In genomic region chr14:36091096-36091495, GRCh38 we compare ENCODE assay signal across 1 cellular context.
TF ChIP-seq lines count a peak whose summit lies in the region.

No MANE protein-coding gene starts in this region.

TF ChIP-seq in HepG2, 621 proteins besides CTCF, POLR2A, EP300 and RAD21 (continued from another document and continues in another):
- no peak for TF ChIP-seq PRDM15 (CRISPR knock-in tag; IDR thresholded peaks at IDR 0.05)
- 0 out of 2 replicates have a peak, but pooled peaks have one; percentile 68 for TF ChIP-seq RELA (CRISPR knock-in tag; IDR thresholded peaks at IDR 0.05)
- TF ChIP-seq CENPX (CRISPR knock-in tag; IDR thresholded peaks at IDR 0.05), result no peak
- TF ChIP-seq MEIS1 (CRISPR knock-in tag; IDR thresholded peaks at IDR 0.05; ENCODE audit: borderline replicate concordance), result 0 out of 2 replicates have a peak, but pooled peaks have one; percentile 37
- TF ChIP-seq HOXD1 (CRISPR knock-in tag; IDR thresholded peaks at IDR 0.05), result no peak
- TF ChIP-seq ZNF318 (CRISPR knock-in tag; IDR thresholded peaks at IDR 0.05), result no peak
- TF ChIP-seq TSC22D2 (CRISPR knock-in tag; IDR thresholded peaks at IDR 0.05; ENCODE audit: borderline replicate concordance), result no peak
- peak; percentile 75 for TF ChIP-seq MED1 (CRISPR knock-in tag; IDR thresholded peaks at IDR 0.05)
- TF ChIP-seq E2F5 (CRISPR knock-in tag; conservative IDR thresholded peaks at IDR 0.05), result no peak
- no peak for TF ChIP-seq RCOR2 (CRISPR knock-in tag; IDR thresholded peaks at IDR 0.05)
- no peak for TF ChIP-seq ZNF432 (CRISPR knock-in tag; IDR thresholded peaks at IDR 0.05; ENCODE audit: borderline replicate concordance)
- TF ChIP-seq MIXL1 (CRISPR knock-in tag; IDR thresholded peaks at IDR 0.05), result peak; percentile 99
- TF ChIP-seq FUBP1 (CRISPR knock-in tag; IDR thresholded peaks at IDR 0.05; ENCODE audit: borderline replicate concordance), result no peak
- no peak for TF ChIP-seq ZNF558 (CRISPR knock-in tag; IDR thresholded peaks at IDR 0.05; ENCODE audit: borderline replicate concordance)
- TF ChIP-seq SP2 (CRISPR knock-in tag; IDR thresholded peaks at IDR 0.05), result no peak
- 0 out of 2 replicates have a peak, but pooled peaks have one; percentile 66 for TF ChIP-seq MAFG (CRISPR knock-in tag; IDR thresholded peaks at IDR 0.05)
- TF ChIP-seq ZEB1 (IDR thresholded peaks at IDR 0.05; ENCODE audit: insufficient replicate concordance, low read depth), result no peak
- TF ChIP-seq PBX3 (CRISPR knock-in tag; IDR thresholded peaks at IDR 0.05; ENCODE audit: borderline replicate concordance), result no peak
- TF ChIP-seq HOXA5 (CRISPR knock-in tag; IDR thresholded peaks at IDR 0.05), result 0 out of 2 replicates have a peak, but pooled peaks have one; percentile 43
- TF ChIP-seq NFKBIZ (CRISPR knock-in tag; IDR thresholded peaks at IDR 0.05), result peak; percentile 57; the same call in 1 of the 2 replicates
- no peak for TF ChIP-seq ISX (CRISPR knock-in tag; conservative IDR thresholded peaks at IDR 0.05)
- TF ChIP-seq SMARCC2 (IDR thresholded peaks at IDR 0.05), result no peak
- TF ChIP-seq ZNF710 (CRISPR knock-in tag; IDR thresholded peaks at IDR 0.05; ENCODE audit: borderline replicate concordance), result no peak
- TF ChIP-seq IKZF4 (CRISPR knock-in tag; IDR thresholded peaks at IDR 0.05; ENCODE audit: borderline replicate concordance, low read depth, not compliant biosample characterization), result no peak
- TF ChIP-seq TBL1XR1 (IDR thresholded peaks at IDR 0.05; ENCODE audit: borderline replicate concordance, low read length, partially characterized antibody), result no peak
- TF ChIP-seq ZFP41 (CRISPR knock-in tag; IDR thresholded peaks at IDR 0.05; ENCODE audit: borderline replicate concordance), result no peak
- peak; percentile 65; the same call in 1 of the 2 replicates for TF ChIP-seq MAX (IDR thresholded peaks at IDR 0.05)
- TF ChIP-seq HNRNPUL1 (IDR thresholded peaks at IDR 0.05; ENCODE audit: low read depth, low read length), result peak; percentile 90
- TF ChIP-seq EZH2 (conservative IDR thresholded peaks at IDR 0.05; ENCODE audit: low read depth, low read length), result no peak
- TF ChIP-seq AGO2 (optimal IDR thresholded peaks at IDR 0.05; ENCODE audit: low read depth, low read length), result no peak
- no peak for TF ChIP-seq ZNF225 (CRISPR knock-in tag; IDR thresholded peaks at IDR 0.05)
- TF ChIP-seq ZBTB33 (CRISPR knock-in tag; IDR thresholded peaks at IDR 0.05), result no peak
- no peak for TF ChIP-seq PREB (CRISPR knock-in tag; IDR thresholded peaks at IDR 0.05)
- TF ChIP-seq ZBTB26 (CRISPR knock-in tag; IDR thresholded peaks at IDR 0.05; ENCODE audit: borderline replicate concordance), result 0 out of 2 replicates have a peak, but pooled peaks have one; percentile 57
